Comparison of ENCODE assay signal across 23 cellular contexts in genomic region chr12:114403690-114404450, GRCh38. TPM values are rescaled to one million over a fixed set of nuclear protein-coding genes. Genes with fewer than 3 reads are reported as not detected.
A peak's percentile ranks its signal among the peaks of the same experiment; 100 is the strongest.
DNase-seq lines count a peak whose midpoint lies in the region; ATAC-seq and TF ChIP-seq lines count a peak whose summit lies in the region.
"Had no signal": no experiment of that assay in that cellular context is flagged by ENCODE, and none has a peak within 500 bp of the region (broad histone marks: within the 10 kb centered on the region; RNA-seq: fewer than 3 reads in every experiment).

No MANE protein-coding gene starts in this region.

- DNase-seq in activated CD4-positive, alpha-beta T cell treated with anti-CD3 and anti-CD28 coated beads, Interleukin-2, amount 10 ng/mL, durations not matched to agents 7 days and 5 days: no peak
- DNase-seq in activated CD4-positive, alpha-beta T cell treated with anti-CD3 and anti-CD28 coated beads, Interleukin-2, amount 50 U/mL, for 48 hours: no peak
- DNase-seq in coronary artery (ENCODE audit: low spot score) (no peak), right cardiac atrium (peak; percentile 51 to 80 (median 74)), hepatic stellate cell (ENCODE audit: low spot score) (no peak), NCI-H128 (lab: John Stamatoyannopoulos, UW; ENCODE audit: unreplicated experiment) (no peak), HK-2 (ENCODE audit: unreplicated experiment) (no peak)
- DNase-seq in stimulated activated naive B cell treated with anti-CD40 and anti-IgM and Interleukin-4, amounts not matched to agents 10 μg/mL and 1 μg/mL and 100 μg/mL, for 72 hours: no peak
- DNase-seq: 8988T; activated T-cell treated with anti-CD3 and anti-CD28 coated beads for 4 hours; CD8-positive, alpha-beta memory T cell; cerebellar nuclear complex; hypothalamus; NCI-H1092; sigmoid colon; stimulated activated CD4-positive, alpha-beta T cell treated with anti-CD3 and anti-CD28 coated beads, Interleukin-4, amount 100 ng/mL, for 24 hours; T-cell; uterus had no signal

- H3K4me1 ChIP-seq in right cardiac atrium (ENCODE audit: control insufficient read depth, insufficient read depth, low read length): no peaks in the 10 kb centered on the region

- intact Hi-C loops in right cardiac atrium (cut with DNase I): loop anchor here in 2 of 4 donors (5.0 kb wide), 2 partner anchors 43 to 73 kb away; no protein-coding TSS in a partner anchor

- ATAC-seq in right cardiac atrium: peak; percentile 27
- no peak for ATAC-seq in stimulated activated naive B cell treated with anti-CD40 and anti-IgM and Interleukin-4, amounts not matched to agents 10 μg/mL and 1 μg/mL and 100 μg/mL, for 72 hours (replicated peaks)
- ATAC-seq: activated CD4-positive, CD25-positive, alpha-beta regulatory T cell treated with anti-CD3 and anti-CD28 coated beads, Interleukin-2, amount 50 U/mL, for 24 hours; T-cell had no signal

- no peaks in the 10 kb centered on the region for H3K9me3 Mint-ChIP-seq in activated CD4-positive, alpha-beta T cell treated with anti-CD3 and anti-CD28 coated beads, Interleukin-2, amount 10 ng/mL, durations not matched to agents 7 days and 5 days
- H3K9me3 Mint-ChIP-seq in stimulated activated naive B cell treated with anti-CD40 and anti-IgM and Interleukin-4, amounts not matched to agents 10 μg/mL and 1 μg/mL and 100 μg/mL, for 72 hours: no peaks in the 10 kb centered on the region
- H3K9me3 Mint-ChIP-seq: T-cell had no signal

- H3K27ac Mint-ChIP-seq in activated CD4-positive, alpha-beta T cell treated with anti-CD3 and anti-CD28 coated beads, Interleukin-2, amount 10 ng/mL, durations not matched to agents 7 days and 5 days: peak overlapping the region; percentile 22
- H3K27ac Mint-ChIP-seq in stimulated activated naive B cell treated with anti-CD40 and anti-IgM and Interleukin-4, amounts not matched to agents 10 μg/mL and 1 μg/mL and 100 μg/mL, for 72 hours: peak overlapping the region; percentile 89
- H3K27ac Mint-ChIP-seq: activated naive CD8-positive, alpha-beta T cell had no signal

- H3K4me3 ChIP-seq in coronary artery (peak overlapping the region; percentile 84), right cardiac atrium (ENCODE audit: low read length) (peak overlapping the region; percentile 83)
- H3K4me3 ChIP-seq: sigmoid colon, uterus had no signal

- 25% methylated on average over 36 of the region's 36 CpGs for WGBS in right cardiac atrium

- CTCF ChIA-PET in activated CD4-positive, alpha-beta T cell treated with anti-CD3 and anti-CD28 coated beads, Interleukin-2, amount 10 ng/mL, durations not matched to agents 7 days and 5 days (lab: Charles Lee): no interaction called here

- POLR2A ChIA-PET in activated CD4-positive, alpha-beta T cell treated with anti-CD3 and anti-CD28 coated beads, Interleukin-2, amount 10 ng/mL, durations not matched to agents 7 days and 5 days (lab: Charles Lee): no interaction called here

- H3K4me3 Mint-ChIP-seq in activated CD4-positive, alpha-beta T cell treated with anti-CD3 and anti-CD28 coated beads, Interleukin-2, amount 10 ng/mL, durations not matched to agents 7 days and 5 days: no peak overlapping the region
- peak overlapping the region in 1 of 2 donors; percentile 23 for H3K4me3 Mint-ChIP-seq in stimulated activated naive B cell treated with anti-CD40 and anti-IgM and Interleukin-4, amounts not matched to agents 10 μg/mL and 1 μg/mL and 100 μg/mL, for 72 hours
- H3K4me3 Mint-ChIP-seq: activated naive CD8-positive, alpha-beta T cell; IgD-negative memory B cell; nephron progenitor cell; T-cell had no signal

- no peak for TF ChIP-seq CTCF in coronary artery (IDR thresholded peaks at IDR 0.05)

- H3K27me3 Mint-ChIP-seq in activated CD4-positive, alpha-beta T cell treated with anti-CD3 and anti-CD28 coated beads, Interleukin-2, amount 10 ng/mL, durations not matched to agents 7 days and 5 days: peaks cover 95% of the 10 kb centered on the region
- H3K27me3 Mint-ChIP-seq in stimulated activated naive B cell treated with anti-CD40 and anti-IgM and Interleukin-4, amounts not matched to agents 10 μg/mL and 1 μg/mL and 100 μg/mL, for 72 hours: peaks cover 82 to 98% of the 10 kb centered on the region in 2 donors

- no peaks in the 10 kb centered on the region for H3K9me3 ChIP-seq in right cardiac atrium (ENCODE audit: control insufficient read depth, low read length)
- H3K9me3 ChIP-seq: sigmoid colon, uterus had no signal

- peaks cover 4% of the 10 kb centered on the region for H3K36me3 Mint-ChIP-seq in activated CD4-positive, alpha-beta T cell treated with anti-CD3 and anti-CD28 coated beads, Interleukin-2, amount 10 ng/mL, durations not matched to agents 7 days and 5 days (ENCODE audit: low read depth)
- peaks cover 4 to 7% of the 10 kb centered on the region in 2 donors for H3K36me3 Mint-ChIP-seq in stimulated activated naive B cell treated with anti-CD40 and anti-IgM and Interleukin-4, amounts not matched to agents 10 μg/mL and 1 μg/mL and 100 μg/mL, for 72 hours
- H3K36me3 Mint-ChIP-seq: activated naive CD8-positive, alpha-beta T cell; CD8-positive, alpha-beta memory T cell; T-cell had no signal

- peaks cover 4% of the 10 kb centered on the region for H3K4me1 Mint-ChIP-seq in activated CD4-positive, alpha-beta T cell treated with anti-CD3 and anti-CD28 coated beads, Interleukin-2, amount 10 ng/mL, durations not matched to agents 7 days and 5 days
- peaks cover 8 to 27% of the 10 kb centered on the region in 2 donors for H3K4me1 Mint-ChIP-seq in stimulated activated naive B cell treated with anti-CD40 and anti-IgM and Interleukin-4, amounts not matched to agents 10 μg/mL and 1 μg/mL and 100 μg/mL, for 72 hours

- peak overlapping the region; percentile 69 to 86 for H3K27ac ChIP-seq in coronary artery
- peak overlapping the region; percentile 61 for H3K27ac ChIP-seq in right cardiac atrium (ENCODE audit: low read length)
- H3K27ac ChIP-seq: uterus had no signal

- H3K27me3 ChIP-seq in right cardiac atrium (ENCODE audit: control insufficient read depth, insufficient read depth): no peaks in the 10 kb centered on the region

RNA-seq across cellular contexts. Expression of gene TBX5, which starts 2.1 kb away (rescaled TPM):
- total RNA-seq in activated CD4-positive, alpha-beta T cell treated with anti-CD3 and anti-CD28 coated beads, Interleukin-2, amount 10 ng/mL, durations not matched to agents 7 days and 5 days: not detected
- 100 to 1,000 TPM; 181 to 275 (median 191) TPM for total RNA-seq in right cardiac atrium
- polyA plus RNA-seq in right cardiac atrium: 97.3 TPM
- total RNA-seq: CD8-positive, alpha-beta memory T cell; endothelial cell of umbilical vein; sigmoid colon; uterus had no signal
- polyA plus RNA-seq: CD8-positive, alpha-beta memory T cell; endothelial cell of umbilical vein; IgD-negative memory B cell; sigmoid colon had no signal

Comparison
In these comparisons a context has a peak if more than half of its experiments do, and no peak if none do; other contexts are left out.
1. DNase-seq: peak in right cardiac atrium (3 of 3); none in activated CD4-positive, alpha-beta T cell treated with anti-CD3 and anti-CD28 coated beads, Interleukin-2, amount 10 ng/mL, durations not matched to agents 7 days and 5 days (single experiment), activated CD4-positive, alpha-beta T cell treated with anti-CD3 and anti-CD28 coated beads, Interleukin-2, amount 50 U/mL, for 48 hours (0 of 2), coronary artery (single experiment), stimulated activated naive B cell treated with anti-CD40 and anti-IgM and Interleukin-4, amounts not matched to agents 10 μg/mL and 1 μg/mL and 100 μg/mL, for 72 hours (single experiment), hepatic stellate cell (single experiment), NCI-H128 (single experiment) and HK-2 (single experiment).
2. ATAC-seq: peak in right cardiac atrium (2 of 2); none in stimulated activated naive B cell treated with anti-CD40 and anti-IgM and Interleukin-4, amounts not matched to agents 10 μg/mL and 1 μg/mL and 100 μg/mL, for 72 hours (0 of 2).
3. RNA of gene TBX5, which starts 2.1 kb away (total RNA-seq): 181 to 275 TPM in right cardiac atrium; not detected in activated CD4-positive, alpha-beta T cell treated with anti-CD3 and anti-CD28 coated beads, Interleukin-2, amount 10 ng/mL, durations not matched to agents 7 days and 5 days; every median in the first group is over 100 times any median in the second.